1 cellular context compared by ENCODE assay signal in the genomic region with DNA sequence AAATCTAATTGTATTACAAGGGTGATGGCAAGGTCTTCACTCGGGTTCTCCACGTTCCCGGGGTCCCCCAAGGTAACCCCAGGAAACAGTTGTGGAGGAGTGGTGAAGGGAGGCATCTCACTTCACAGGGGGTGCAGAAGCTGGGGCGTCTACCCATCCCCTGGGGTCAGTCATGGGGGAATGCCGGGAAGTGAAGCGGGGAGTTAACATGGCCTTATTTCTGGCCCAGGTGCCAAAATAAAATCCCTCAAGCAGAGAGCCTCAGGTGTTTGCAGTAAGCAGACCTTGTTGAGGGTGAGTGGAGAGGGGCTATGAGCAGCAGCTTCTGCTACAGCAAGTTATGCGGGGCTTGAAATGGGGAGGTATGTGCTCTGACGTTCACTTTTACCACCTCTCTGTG.
TF ChIP-seq lines count a peak whose summit lies in the region.

No MANE protein-coding gene starts in this region.

TF ChIP-seq in HepG2, 621 proteins besides CTCF, POLR2A, EP300 and RAD21:
- TF ChIP-seq PRMT3 (CRISPR knock-in tag; IDR thresholded peaks at IDR 0.05; ENCODE audit: borderline replicate concordance, low read depth) (no peak), ZSCAN29 (CRISPR knock-in tag; conservative IDR thresholded peaks at IDR 0.05) (no peak), ZNF292 (CRISPR knock-in tag; IDR thresholded peaks at IDR 0.05; ENCODE audit: borderline replicate concordance, low read depth) (no peak), MEF2D (CRISPR knock-in tag; IDR thresholded peaks at IDR 0.05) (no peak), ZNF160 (CRISPR knock-in tag; IDR thresholded peaks at IDR 0.05) (no peak), ADNP (CRISPR knock-in tag; IDR thresholded peaks at IDR 0.05) (no peak), ZFYVE20 (CRISPR knock-in tag; IDR thresholded peaks at IDR 0.05; ENCODE audit: borderline replicate concordance, low read depth) (no peak), ZBTB14 (CRISPR knock-in tag; IDR thresholded peaks at IDR 0.05) (no peak), ZNF430 (CRISPR knock-in tag; IDR thresholded peaks at IDR 0.05) (no peak), TAF1 (CRISPR knock-in tag; IDR thresholded peaks at IDR 0.05) (no peak), SSRP1 (CRISPR knock-in tag; IDR thresholded peaks at IDR 0.05) (no peak), ZNF232 (CRISPR knock-in tag; IDR thresholded peaks at IDR 0.05; ENCODE audit: borderline replicate concordance) (no peak)
- TF ChIP-seq, protein P1, sequence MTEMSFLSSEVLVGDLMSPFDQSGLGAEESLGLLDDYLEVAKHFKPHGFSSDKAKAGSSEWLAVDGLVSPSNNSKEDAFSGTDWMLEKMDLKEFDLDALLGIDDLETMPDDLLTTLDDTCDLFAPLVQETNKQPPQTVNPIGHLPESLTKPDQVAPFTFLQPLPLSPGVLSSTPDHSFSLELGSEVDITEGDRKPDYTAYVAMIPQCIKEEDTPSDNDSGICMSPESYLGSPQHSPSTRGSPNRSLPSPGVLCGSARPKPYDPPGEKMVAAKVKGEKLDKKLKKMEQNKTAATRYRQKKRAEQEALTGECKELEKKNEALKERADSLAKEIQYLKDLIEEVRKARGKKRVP (CRISPR knock-in tag; IDR thresholded peaks at IDR 0.05) = no peak
- TF ChIP-seq, protein P2, sequence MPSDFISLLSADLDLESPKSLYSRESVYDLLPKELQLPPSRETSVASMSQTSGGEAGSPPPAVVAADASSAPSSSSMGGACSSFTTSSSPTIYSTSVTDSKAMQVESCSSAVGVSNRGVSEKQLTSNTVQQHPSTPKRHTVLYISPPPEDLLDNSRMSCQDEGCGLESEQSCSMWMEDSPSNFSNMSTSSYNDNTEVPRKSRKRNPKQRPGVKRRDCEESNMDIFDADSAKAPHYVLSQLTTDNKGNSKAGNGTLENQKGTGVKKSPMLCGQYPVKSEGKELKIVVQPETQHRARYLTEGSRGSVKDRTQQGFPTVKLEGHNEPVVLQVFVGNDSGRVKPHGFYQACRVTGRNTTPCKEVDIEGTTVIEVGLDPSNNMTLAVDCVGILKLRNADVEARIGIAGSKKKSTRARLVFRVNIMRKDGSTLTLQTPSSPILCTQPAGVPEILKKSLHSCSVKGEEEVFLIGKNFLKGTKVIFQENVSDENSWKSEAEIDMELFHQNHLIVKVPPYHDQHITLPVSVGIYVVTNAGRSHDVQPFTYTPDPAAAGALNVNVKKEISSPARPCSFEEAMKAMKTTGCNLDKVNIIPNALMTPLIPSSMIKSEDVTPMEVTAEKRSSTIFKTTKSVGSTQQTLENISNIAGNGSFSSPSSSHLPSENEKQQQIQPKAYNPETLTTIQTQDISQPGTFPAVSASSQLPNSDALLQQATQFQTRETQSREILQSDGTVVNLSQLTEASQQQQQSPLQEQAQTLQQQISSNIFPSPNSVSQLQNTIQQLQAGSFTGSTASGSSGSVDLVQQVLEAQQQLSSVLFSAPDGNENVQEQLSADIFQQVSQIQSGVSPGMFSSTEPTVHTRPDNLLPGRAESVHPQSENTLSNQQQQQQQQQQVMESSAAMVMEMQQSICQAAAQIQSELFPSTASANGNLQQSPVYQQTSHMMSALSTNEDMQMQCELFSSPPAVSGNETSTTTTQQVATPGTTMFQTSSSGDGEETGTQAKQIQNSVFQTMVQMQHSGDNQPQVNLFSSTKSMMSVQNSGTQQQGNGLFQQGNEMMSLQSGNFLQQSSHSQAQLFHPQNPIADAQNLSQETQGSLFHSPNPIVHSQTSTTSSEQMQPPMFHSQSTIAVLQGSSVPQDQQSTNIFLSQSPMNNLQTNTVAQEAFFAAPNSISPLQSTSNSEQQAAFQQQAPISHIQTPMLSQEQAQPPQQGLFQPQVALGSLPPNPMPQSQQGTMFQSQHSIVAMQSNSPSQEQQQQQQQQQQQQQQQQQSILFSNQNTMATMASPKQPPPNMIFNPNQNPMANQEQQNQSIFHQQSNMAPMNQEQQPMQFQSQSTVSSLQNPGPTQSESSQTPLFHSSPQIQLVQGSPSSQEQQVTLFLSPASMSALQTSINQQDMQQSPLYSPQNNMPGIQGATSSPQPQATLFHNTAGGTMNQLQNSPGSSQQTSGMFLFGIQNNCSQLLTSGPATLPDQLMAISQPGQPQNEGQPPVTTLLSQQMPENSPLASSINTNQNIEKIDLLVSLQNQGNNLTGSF (CRISPR knock-in tag; IDR thresholded peaks at IDR 0.05) = no peak
- TF ChIP-seq, protein P3, sequence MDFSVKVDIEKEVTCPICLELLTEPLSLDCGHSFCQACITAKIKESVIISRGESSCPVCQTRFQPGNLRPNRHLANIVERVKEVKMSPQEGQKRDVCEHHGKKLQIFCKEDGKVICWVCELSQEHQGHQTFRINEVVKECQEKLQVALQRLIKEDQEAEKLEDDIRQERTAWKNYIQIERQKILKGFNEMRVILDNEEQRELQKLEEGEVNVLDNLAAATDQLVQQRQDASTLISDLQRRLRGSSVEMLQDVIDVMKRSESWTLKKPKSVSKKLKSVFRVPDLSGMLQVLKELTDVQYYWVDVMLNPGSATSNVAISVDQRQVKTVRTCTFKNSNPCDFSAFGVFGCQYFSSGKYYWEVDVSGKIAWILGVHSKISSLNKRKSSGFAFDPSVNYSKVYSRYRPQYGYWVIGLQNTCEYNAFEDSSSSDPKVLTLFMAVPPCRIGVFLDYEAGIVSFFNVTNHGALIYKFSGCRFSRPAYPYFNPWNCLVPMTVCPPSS (IDR thresholded peaks at IDR 0.05) = no peak
TF ChIP-seq in HepG2: peak in this region for 0.
